Comparison of ENCODE assay signal across 10 cellular contexts in the genomic region with DNA sequence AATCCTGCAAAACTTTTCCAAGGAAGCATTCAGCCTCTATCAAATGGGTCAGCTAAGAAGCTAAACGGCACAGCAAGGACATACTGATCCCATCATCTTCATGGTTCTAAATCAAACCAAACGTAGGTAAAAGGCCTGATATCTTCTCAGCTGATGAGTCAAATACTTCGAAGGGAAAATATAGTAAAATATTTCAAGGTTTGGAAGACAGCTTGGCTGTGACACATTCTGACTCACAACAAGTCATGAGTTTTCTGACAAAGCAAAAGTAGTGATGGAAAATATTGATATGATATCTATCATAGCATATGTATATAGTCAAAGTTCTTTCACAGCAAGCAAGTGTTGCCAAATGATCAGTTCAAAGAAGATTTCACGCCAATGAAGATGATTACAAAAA. TPM values are rescaled to one million over a fixed set of nuclear protein-coding genes. Genes with fewer than 3 reads are reported as not detected.
DNase-seq lines count a peak whose midpoint lies in the region; ATAC-seq, FAIRE-seq and TF ChIP-seq lines count a peak whose summit lies in the region.
"Had no signal": no experiment of that assay in that cellular context is flagged by ENCODE, and none has a peak within 500 bp of the region (broad histone marks: within the 10 kb centered on the region; RNA-seq: fewer than 3 reads in every experiment).

No MANE protein-coding gene starts in this region.

- intact Hi-C loops in activated T-helper 1 cell treated with anti-CD3 and anti-CD28 coated beads, Interleukin-12 subunit alpha, Interleukin-12 subunit beta, Interleukin-2, Interleukin-4 antibody, amounts not matched to agents 30 ng/mL and 10 ng/mL and 1 ng/mL, durations not matched to agents 14 hours and 24 hours and 36 hours (cut with micrococcal nuclease), result loop anchor here (1.0 kb wide), 5 partner anchors 9 to 86 kb away; no protein-coding TSS in a partner anchor
- intact Hi-C loops in head of caudate nucleus (cut with DNase I), result no loop called here

- peak overlapping the region; percentile 57 for H3K4me3 Mint-ChIP-seq in activated T-helper 1 cell treated with anti-CD3 and anti-CD28 coated beads, Interleukin-12 subunit alpha, Interleukin-12 subunit beta, Interleukin-2, Interleukin-4 antibody, amounts not matched to agents 30 ng/mL and 10 ng/mL and 1 ng/mL, durations not matched to agents 14 hours and 24 hours and 36 hours
- no peak overlapping the region for H3K4me3 Mint-ChIP-seq in progenitor cell of endocrine pancreas (ENCODE audit: low read depth)

- no peaks in the 10 kb centered on the region for H3K9me3 Mint-ChIP-seq in activated T-helper 1 cell treated with anti-CD3 and anti-CD28 coated beads, Interleukin-12 subunit alpha, Interleukin-12 subunit beta, Interleukin-2, Interleukin-4 antibody, amounts not matched to agents 30 ng/mL and 10 ng/mL and 1 ng/mL, durations not matched to agents 14 hours and 24 hours and 36 hours
- no peaks in the 10 kb centered on the region for H3K9me3 Mint-ChIP-seq in progenitor cell of endocrine pancreas (ENCODE audit: low read depth)

- peak; percentile 92 for FAIRE-seq in H54 (lab: Jason Lieb, UNC)

- no peak for TF ChIP-seq CTCF in progenitor cell of endocrine pancreas (IDR thresholded peaks at IDR 0.05; ENCODE audit: unreplicated experiment)

- ATAC-seq in GM21526 (IDR thresholded peaks at IDR 0.05; ENCODE audit: low FRiP score, unreplicated experiment), result no peak

- no peaks in the 10 kb centered on the region for H3K27me3 Mint-ChIP-seq in activated T-helper 1 cell treated with anti-CD3 and anti-CD28 coated beads, Interleukin-12 subunit alpha, Interleukin-12 subunit beta, Interleukin-2, Interleukin-4 antibody, amounts not matched to agents 30 ng/mL and 10 ng/mL and 1 ng/mL, durations not matched to agents 14 hours and 24 hours and 36 hours (ENCODE audit: insufficient read depth)
- H3K27me3 Mint-ChIP-seq in progenitor cell of endocrine pancreas, result no peaks in the 10 kb centered on the region

- peaks cover 75% of the 10 kb centered on the region for H3K4me1 Mint-ChIP-seq in activated T-helper 1 cell treated with anti-CD3 and anti-CD28 coated beads, Interleukin-12 subunit alpha, Interleukin-12 subunit beta, Interleukin-2, Interleukin-4 antibody, amounts not matched to agents 30 ng/mL and 10 ng/mL and 1 ng/mL, durations not matched to agents 14 hours and 24 hours and 36 hours (ENCODE audit: low read depth)
- peaks cover 36% of the 10 kb centered on the region for H3K4me1 Mint-ChIP-seq in progenitor cell of endocrine pancreas (ENCODE audit: low read depth)

- DNase-seq in A172 (ENCODE audit: low spot score) (peak; percentile 78), H54 (ENCODE audit: insufficient read length, low spot score) (no peak), fibroblast of the conjunctiva (ENCODE audit: low read depth) (peak; percentile 49), progenitor cell of endocrine pancreas (ENCODE audit: low spot score, unreplicated experiment) (no peak), Kasumi-1 (lab: John Stamatoyannopoulos, UW) (no peak), head of caudate nucleus (no peak)
- no peak for DNase-seq in activated T-helper 1 cell treated with anti-CD3 and anti-CD28 coated beads, Interleukin-12 subunit alpha, Interleukin-12 subunit beta, Interleukin-2, Interleukin-4 antibody, amounts not matched to agents 30 ng/mL and 10 ng/mL and 1 ng/mL, durations not matched to agents 14 hours and 24 hours and 36 hours (ENCODE audit: low spot score)
- DNase-seq: Caco-2, cortex of kidney had no signal

- peaks cover 33% of the 10 kb centered on the region for H3K36me3 Mint-ChIP-seq in activated T-helper 1 cell treated with anti-CD3 and anti-CD28 coated beads, Interleukin-12 subunit alpha, Interleukin-12 subunit beta, Interleukin-2, Interleukin-4 antibody, amounts not matched to agents 30 ng/mL and 10 ng/mL and 1 ng/mL, durations not matched to agents 14 hours and 24 hours and 36 hours (ENCODE audit: low read depth)
- no peaks in the 10 kb centered on the region for H3K36me3 Mint-ChIP-seq in progenitor cell of endocrine pancreas (ENCODE audit: insufficient read depth)

- no peak for TF ChIP-seq POLR2A in H54 (IDR thresholded peaks at IDR 0.05; ENCODE audit: low read depth, low read length)

- peak overlapping the region; percentile 90 for H3K27ac Mint-ChIP-seq in activated T-helper 1 cell treated with anti-CD3 and anti-CD28 coated beads, Interleukin-12 subunit alpha, Interleukin-12 subunit beta, Interleukin-2, Interleukin-4 antibody, amounts not matched to agents 30 ng/mL and 10 ng/mL and 1 ng/mL, durations not matched to agents 14 hours and 24 hours and 36 hours
- H3K27ac Mint-ChIP-seq in progenitor cell of endocrine pancreas, result no peak overlapping the region

RNA-seq across cellular contexts. Expression of a gene that starts 31.5 kb away (rescaled TPM):
- total RNA-seq in A172 (2014; rRNA removed; shearing (Covaris generic)), result 22.7 and 37.5 TPM in 2 replicates
- total RNA-seq in activated T-helper 1 cell treated with anti-CD3 and anti-CD28 coated beads, Interleukin-12 subunit alpha, Interleukin-12 subunit beta, Interleukin-2, Interleukin-4 antibody, amounts not matched to agents 30 ng/mL and 10 ng/mL and 1 ng/mL, durations not matched to agents 14 hours and 24 hours and 36 hours, result 144 and 159 TPM in 2 replicates
- 3.6 and 4.6 TPM in 2 replicates for total RNA-seq in progenitor cell of endocrine pancreas
- total RNA-seq: Caco-2 had no signal

Comparison
In these comparisons a context has a peak if more than half of its experiments do, and no peak if none do; other contexts are left out.
1. DNase-seq: peak in A172 (single experiment) and fibroblast of the conjunctiva (single experiment); none in H54 (single experiment), activated T-helper 1 cell treated with anti-CD3 and anti-CD28 coated beads, Interleukin-12 subunit alpha, Interleukin-12 subunit beta, Interleukin-2, Interleukin-4 antibody, amounts not matched to agents 30 ng/mL and 10 ng/mL and 1 ng/mL, durations not matched to agents 14 hours and 24 hours and 36 hours (single experiment), progenitor cell of endocrine pancreas (single experiment), Kasumi-1 (0 of 2) and head of caudate nucleus (0 of 42).